1 cellular context compared by ENCODE assay signal in genomic region chr6:17672064-17672718, GRCh38.
TF ChIP-seq lines count a peak whose summit lies in the region.

No MANE protein-coding gene starts in this region.

TF ChIP-seq in HepG2, 621 proteins besides CTCF, POLR2A, EP300 and RAD21 (continued from another document):
- no peak for TF ChIP-seq NFAT5 (CRISPR knock-in tag; IDR thresholded peaks at IDR 0.05)
- TF ChIP-seq ZNF691 (CRISPR knock-in tag; IDR thresholded peaks at IDR 0.05; ENCODE audit: borderline replicate concordance, low read depth), result no peak
- TF ChIP-seq ZNF12 (CRISPR knock-in tag; IDR thresholded peaks at IDR 0.05), result no peak
- TF ChIP-seq ZKSCAN1 (IDR thresholded peaks at IDR 0.05; ENCODE audit: low read length), result no peak
- TF ChIP-seq CEBPB (IDR thresholded peaks at IDR 0.05; ENCODE audit: borderline replicate concordance, low read depth, low read length), result no peak
- TF ChIP-seq ZNF496 (CRISPR knock-in tag; IDR thresholded peaks at IDR 0.05; ENCODE audit: insufficient replicate concordance), result no peak
- no peak for TF ChIP-seq LCORL (IDR thresholded peaks at IDR 0.05)
- TF ChIP-seq LCORL (CRISPR knock-in tag; IDR thresholded peaks at IDR 0.05), result no peak
- no peak for TF ChIP-seq NFE2L2 (IDR thresholded peaks at IDR 0.05; ENCODE audit: low read length)
- no peak for TF ChIP-seq ZNF44 (CRISPR knock-in tag; IDR thresholded peaks at IDR 0.05)
- no peak for TF ChIP-seq BCL6 (CRISPR knock-in tag; IDR thresholded peaks at IDR 0.05)
- no peak for TF ChIP-seq MAFF (IDR thresholded peaks at IDR 0.05; ENCODE audit: low read depth, low read length)
- no peak for TF ChIP-seq FOXC1 (CRISPR knock-in tag; IDR thresholded peaks at IDR 0.05; ENCODE audit: borderline replicate concordance)
- no peak for TF ChIP-seq ATF6 (CRISPR knock-in tag; conservative IDR thresholded peaks at IDR 0.05)
- no peak for TF ChIP-seq PRDM15 (CRISPR knock-in tag; IDR thresholded peaks at IDR 0.05)
- TF ChIP-seq CC2D1A (CRISPR knock-in tag; IDR thresholded peaks at IDR 0.05), result no peak
